ENCODE assay signal across 26 cellular contexts in genomic region chr14:75658957-75659356, GRCh38. TPM values are rescaled to one million over a fixed set of nuclear protein-coding genes. Genes with fewer than 3 reads are reported as not detected.
DNase-seq lines count a peak whose midpoint lies in the region; ATAC-seq, FAIRE-seq and TF ChIP-seq lines count a peak whose summit lies in the region.
"Had no signal": no experiment of that assay in that cellular context is flagged by ENCODE, and none has a peak within 500 bp of the region (broad histone marks: within the 10 kb centered on the region; RNA-seq: fewer than 3 reads in every experiment).

No MANE protein-coding gene starts in this region.

- in situ Hi-C loops in mammary epithelial cell (cut with MboI; ENCODE audit: low sequenced_read_pairs in 2 of 2), result loop anchor here in 1 of 2 donors (25.0 kb wide), 1 partner anchor 522 kb away; the partner anchor contains the start of gene NEK9

- H3K27me3 ChIP-seq in mammary epithelial cell (ENCODE audit: insufficient read depth, low read length) (no peaks in the 10 kb centered on the region), keratinocyte (ENCODE audit: control insufficient read depth, extremely low read depth, insufficient read depth, low read length) (no peaks in the 10 kb centered on the region), SJCRH30 (no peaks in the 10 kb centered on the region)
- H3K27me3 ChIP-seq: body of pancreas, gastroesophageal sphincter, testis, vagina had no signal

- no peaks in the 10 kb centered on the region for H3K9me1 ChIP-seq in keratinocyte (ENCODE audit: control insufficient read depth, extremely low read depth, insufficient read depth, low read length)

- dilution Hi-C loops in mammary epithelial cell (cut with HindIII; ENCODE audit: low sequenced_read_pairs), result loop anchor here (5.0 kb wide), 1 partner anchor 87 kb away; no protein-coding TSS in a partner anchor
- dilution Hi-C loops in keratinocyte (cut with MboI; ENCODE audit: extremely low pct_ligation_motif_present, low sequenced_read_pairs), result no loop called here

- no peak for FAIRE-seq in keratinocyte (lab: Jason Lieb, UNC)
- FAIRE-seq: islet of Langerhans had no signal

- DNase-seq in mammary epithelial cell (no peak), MCF 10A (ENCODE audit: unreplicated experiment) (no peak), SK-N-MC (ENCODE audit: low read depth, low spot score) (no peak), keratinocyte (ENCODE audit: low read depth, low spot score) (no peak), D341Med (ENCODE audit: low spot score) (no peak), SJCRH30 (no peak)
- DNase-seq: activated naive CD8-positive, alpha-beta T cell treated with anti-CD3 and anti-CD28 coated beads, Interleukin-2, amount 10 ng/mL, durations not matched to agents 7 days and 5 days; body of pancreas; effector memory CD4-positive, alpha-beta T cell; Kasumi-1; NCI-H1105 treated with DMSO at 0.1 percent for 48 hours; NCI-H2081; NCI-H510A; NK-92 treated with Interleukin-12 subunit alpha and Interleukin-12 subunit beta, amount 100 ng/mL, for 24 hours; occipital lobe; testis had no signal

- H3K36me3 ChIP-seq in mammary epithelial cell (ENCODE audit: insufficient read depth, low read length) (peaks cover 14% of the 10 kb centered on the region), SK-N-MC (ENCODE audit: insufficient read depth, low read length) (peaks cover 53% of the 10 kb centered on the region), keratinocyte (ENCODE audit: control insufficient read depth in 2 of 2, extremely low read depth in 1 of 2, insufficient read depth in 2 of 2, low read length in 2 of 2) (peaks cover 5 to 19% of the 10 kb centered on the region in 2 experiments), SJCRH30 (0 out of 2 replicates have a peak, but pooled peaks cover 5% of the 10 kb centered on the region)

- BruUV-seq in mammary epithelial cell (replicated peaks; lab: Mats Ljungman, UMichigan) (no TSS peak), MCF 10A (replicated peaks; lab: Mats Ljungman, UMichigan) (no TSS peak)

- TF ChIP-seq CTCF in mammary epithelial cell (conservative IDR thresholded peaks at IDR 0.05 in 1 of 2, IDR thresholded peaks at IDR 0.05 in 1 of 2; ENCODE audit: extremely low read depth in 1 of 2, insufficient read depth in 1 of 2, low read depth in 1 of 2, low read length in 2 of 2), result no peak
- TF ChIP-seq CTCF in MCF 10A (IDR thresholded peaks at IDR 0.05; ENCODE audit: unreplicated experiment), result no peak
- TF ChIP-seq CTCF in keratinocyte (optimal IDR thresholded peaks at IDR 0.05 in 1 of 3, IDR thresholded peaks at IDR 0.05 in 1 of 3, conservative IDR thresholded peaks at IDR 0.05 in 1 of 3; ENCODE audit: extremely low read depth in 1 of 3, insufficient read depth in 2 of 3, low read length in 3 of 3), result no peak

- H3K79me2 ChIP-seq in mammary epithelial cell (ENCODE audit: insufficient read depth, low read length) (peaks cover 57% of the 10 kb centered on the region), keratinocyte (ENCODE audit: control insufficient read depth, insufficient read depth, low read length) (peaks cover 39% of the 10 kb centered on the region)

- H3K27me3 Mint-ChIP-seq in MCF 10A (ENCODE audit: insufficient read depth, unreplicated experiment), result no peaks in the 10 kb centered on the region
- H3K27me3 Mint-ChIP-seq: activated naive CD8-positive, alpha-beta T cell treated with anti-CD3 and anti-CD28 coated beads, Interleukin-2, amount 10 ng/mL, durations not matched to agents 7 days and 5 days; stimulated activated memory B cell treated with anti-CD40 and anti-IgM and Interleukin-4, amounts not matched to agents 10 μg/mL and 1 μg/mL and 100 μg/mL, for 72 hours had no signal

- H3K4me3 Mint-ChIP-seq in MCF 10A (ENCODE audit: unreplicated experiment), result no peak overlapping the region

- WGBS in mammary epithelial cell (ENCODE audit: low coverage, missing lambda C conversion rate), result 91% methylated on average over 2 of the region's 2 CpGs

- no peak overlapping the region for H3K9ac ChIP-seq in mammary epithelial cell (ENCODE audit: insufficient read depth, low read length)
- H3K9ac ChIP-seq in SK-N-MC (ENCODE audit: insufficient read length), result peak overlapping the region; percentile 25
- H3K9ac ChIP-seq in keratinocyte (ENCODE audit: control insufficient read depth, extremely low read depth, insufficient read depth, low read length), result no peak overlapping the region

- H3K9me3 Mint-ChIP-seq in MCF 10A (ENCODE audit: unreplicated experiment), result no peaks in the 10 kb centered on the region
- H3K9me3 Mint-ChIP-seq: activated naive CD8-positive, alpha-beta T cell treated with anti-CD3 and anti-CD28 coated beads, Interleukin-2, amount 10 ng/mL, durations not matched to agents 7 days and 5 days; stimulated activated memory B cell treated with anti-CD40 and anti-IgM and Interleukin-4, amounts not matched to agents 10 μg/mL and 1 μg/mL and 100 μg/mL, for 72 hours; T-helper 1 cell treated with Interleukin-12 subunit alpha and Interleukin-12 subunit beta and Interleukin-4 antibody, amounts not matched to agents 30 μg/mL and 1 μg/mL, for 36 hours had no signal

- H3K4me2 ChIP-seq in mammary epithelial cell (ENCODE audit: insufficient read depth, low read depth, low read length) (peak overlapping the region; percentile 84), keratinocyte (ENCODE audit: control insufficient read depth, extremely low read depth, insufficient read depth, low read depth, low read length) (peak overlapping the region; percentile 93)
- H3K4me2 ChIP-seq: smooth muscle cell had no signal

- ATAC-seq in HG02840 (IDR thresholded peaks at IDR 0.05; ENCODE audit: low FRiP score, unreplicated experiment), result no peak
- ATAC-seq: body of pancreas; esophagus mucosa; gastroesophageal sphincter; Panc1; stimulated activated memory B cell treated with anti-CD40 and anti-IgM and Interleukin-4, amounts not matched to agents 10 μg/mL and 1 μg/mL and 100 μg/mL, for 72 hours had no signal

- H3K4me1 ChIP-seq in mammary epithelial cell (ENCODE audit: insufficient read depth, low read length) (peaks cover 19% of the 10 kb centered on the region), keratinocyte (ENCODE audit: control insufficient read depth, extremely low read depth, insufficient read depth, low read length) (peaks cover 14% of the 10 kb centered on the region), SJCRH30 (no peaks in the 10 kb centered on the region)

- no peak overlapping the region for H2AFZ ChIP-seq in mammary epithelial cell (ENCODE audit: low read depth, low read length)
- no peak overlapping the region for H2AFZ ChIP-seq in keratinocyte (ENCODE audit: control insufficient read depth, low read length)

- H3K9me3 ChIP-seq in mammary epithelial cell (replicated peaks; ENCODE audit: insufficient read depth, low read length) (no peaks in the 10 kb centered on the region), SK-N-MC (ENCODE audit: low read depth, low read length) (no peaks in the 10 kb centered on the region), keratinocyte (ENCODE audit: control insufficient read depth, low read depth, low read length) (no peaks in the 10 kb centered on the region), SJCRH30 (replicated peaks) (no peaks in the 10 kb centered on the region)
- H3K9me3 ChIP-seq: body of pancreas, gastroesophageal sphincter, testis, vagina had no signal

- H3K36me3 Mint-ChIP-seq in MCF 10A (ENCODE audit: insufficient read depth, unreplicated experiment), result peaks cover 33% of the 10 kb centered on the region

- intact Hi-C loops in mammary epithelial cell (cut with micrococcal nuclease) (loop anchor here (10.0 kb wide), 1 partner anchor 164 kb away; no protein-coding TSS in a partner anchor), MCF 10A (cut with micrococcal nuclease) (no loop called here)

- H3K27ac ChIP-seq in mammary epithelial cell (ENCODE audit: insufficient read depth, low read depth, low read length) (no peak overlapping the region), SK-N-MC (no peak overlapping the region), keratinocyte (ENCODE audit: control insufficient read depth, insufficient read depth, low read length) (no peak overlapping the region), SJCRH30 (no peak overlapping the region)
- H3K27ac ChIP-seq: body of pancreas, VCaP had no signal

- H3K27ac Mint-ChIP-seq in MCF 10A (ENCODE audit: low read depth, unreplicated experiment), result no peak overlapping the region

- H3K4me3 ChIP-seq in mammary epithelial cell (replicated peaks in 1 of 3; ENCODE audit: insufficient read depth in 1 of 3, low read depth in 2 of 3, low read length in 3 of 3), result no peak overlapping the region
- no peak overlapping the region for H3K4me3 ChIP-seq in SK-N-MC
- H3K4me3 ChIP-seq in keratinocyte (ENCODE audit: control insufficient read depth in 2 of 3, extremely low read depth in 1 of 3, insufficient read depth in 2 of 3, low read depth in 1 of 3, low read length in 3 of 3), result no peak overlapping the region
- no peak overlapping the region for H3K4me3 ChIP-seq in SJCRH30
- H3K4me3 ChIP-seq: body of pancreas, gastroesophageal sphincter, smooth muscle cell, vagina had no signal

- CTCF ChIA-PET in mammary epithelial cell (lab: Charles Lee; ENCODE audit: low non-redundant PET) (no interaction called here), MCF 10A (lab: Yijun Ruan, JAX) (interaction anchor here (0.6 to 13.9 kb wide), 2 partner anchors 9 to 82 kb away, joined by 3 to 470 read pairs; partner anchors contain the start of gene FLVCR2)

- H4K20me1 ChIP-seq in mammary epithelial cell (ENCODE audit: insufficient read depth, low read length) (no peaks in the 10 kb centered on the region), keratinocyte (ENCODE audit: control insufficient read depth, extremely low read depth, insufficient read depth, low read length) (no peaks in the 10 kb centered on the region)

- H3K4me1 Mint-ChIP-seq in MCF 10A (ENCODE audit: insufficient read depth, unreplicated experiment), result peaks cover 17% of the 10 kb centered on the region

- POLR2A ChIA-PET in MCF 10A (lab: Yijun Ruan, JAX), result interaction anchor here (0.6 to 18.0 kb wide), 4 partner anchors 10 to 81 kb away, joined by 3 to 230 read pairs (median 40); partner anchors contain the start of gene FLVCR2

RNA-seq across cellular contexts. Expression of gene ERG28, which starts 1.7 kb away (rescaled TPM):
- total RNA-seq in mammary epithelial cell (10 to 100 TPM in 1 of 2 donors, 1 to 10 TPM in 1; 9.5 to 26.9 TPM), MCF 10A (2022) (10.4 and 11.1 TPM in 2 replicates)
- polyA plus RNA-seq in mammary epithelial cell (48.3 TPM), keratinocyte (48.1 to 63.1 TPM (median 59.8 TPM) in 3 replicates)
- polyA minus RNA-seq in mammary epithelial cell (47.4 TPM), keratinocyte (21.2 to 35.3 TPM (median 23.5 TPM) in 3 replicates)
- 8.3 TPM for polyA plus RNA-seq in keratinocyte (2011; ENCODE audit: low read depth)
- polyA plus RNA-seq in keratinocyte (2011; cell fraction: cytosol; rRNA removed), result 50.2 and 78.6 TPM in 2 replicates
- polyA plus RNA-seq in keratinocyte (2011; cell fraction: nucleus; rRNA removed), result 27.8 and 29.0 TPM in 2 replicates
- 20.3 and 36.4 TPM in 2 replicates for polyA plus RNA-seq in keratinocyte (2012; ENCODE audit: low replicate concordance)
- polyA minus RNA-seq in keratinocyte (2011; cell fraction: cytosol; rRNA and poly(A)+ RNA removed), result 14.2 TPM
- polyA minus RNA-seq in keratinocyte (2011; cell fraction: nucleus; rRNA and poly(A)+ RNA removed), result 5.5 and 7.6 TPM in 2 replicates
- total RNA-seq in SJCRH30 (2014; rRNA removed; shearing (Covaris generic)), result 12.2 and 14.1 TPM in 2 replicates

RNA-seq across cellular contexts. Expression of gene TTLL5, which starts 2.1 kb away (rescaled TPM):
- total RNA-seq in mammary epithelial cell (10 to 100 TPM; 22.2 to 37.0 TPM), MCF 10A (2022) (29.0 and 31.7 TPM in 2 replicates)
- polyA plus RNA-seq in mammary epithelial cell (12.2 TPM), keratinocyte (14.0 to 20.7 TPM (median 16.7 TPM) in 3 replicates)
- polyA minus RNA-seq in mammary epithelial cell (137 TPM), keratinocyte (16.7 to 64.5 TPM (median 22.1 TPM) in 3 replicates)
- polyA plus RNA-seq in keratinocyte (2011; ENCODE audit: low read depth), result 15.3 TPM
- polyA plus RNA-seq in keratinocyte (2011; cell fraction: cytosol; rRNA removed), result 15.1 and 18.7 TPM in 2 replicates
- polyA plus RNA-seq in keratinocyte (2011; cell fraction: nucleus; rRNA removed), result 18.7 and 19.4 TPM in 2 replicates
- polyA plus RNA-seq in keratinocyte (2012; ENCODE audit: low replicate concordance), result 7.6 and 19.6 TPM in 2 replicates
- 20.3 TPM for polyA minus RNA-seq in keratinocyte (2011; cell fraction: cytosol; rRNA and poly(A)+ RNA removed)
- polyA minus RNA-seq in keratinocyte (2011; cell fraction: nucleus; rRNA and poly(A)+ RNA removed), result 26.0 and 55.8 TPM in 2 replicates
- total RNA-seq in SJCRH30 (2014; rRNA removed; shearing (Covaris generic)), result 28.2 and 28.8 TPM in 2 replicates
